In the genomic region with DNA sequence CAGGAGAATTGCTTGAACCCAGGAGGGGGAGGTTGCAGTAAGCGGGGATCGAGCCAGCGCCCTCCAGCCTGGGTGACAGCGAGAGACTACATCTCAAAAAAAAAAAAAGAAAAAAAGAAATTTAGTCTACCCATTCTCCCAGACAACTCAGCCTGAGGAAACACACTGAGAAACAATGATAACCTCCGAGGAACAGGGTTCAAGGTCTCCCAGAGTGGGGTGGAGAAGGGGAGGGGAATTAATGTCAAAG, we compare ENCODE assay signal across 8 cellular contexts. TPM values are rescaled to one million over a fixed set of nuclear protein-coding genes. Genes with fewer than 3 reads are reported as not detected.
A peak's percentile ranks its signal among the peaks of the same experiment; 100 is the strongest.
DNase-seq lines count a peak whose midpoint lies in the region; ATAC-seq and TF ChIP-seq lines count a peak whose summit lies in the region.

No MANE protein-coding gene starts in this region.

- H3K4me1 Mint-ChIP-seq in stimulated activated naive B cell treated with anti-CD40 and anti-IgM and Interleukin-4, amounts not matched to agents 10 μg/mL and 1 μg/mL and 100 μg/mL, for 72 hours: peaks cover 37 to 48% of the 10 kb centered on the region in 2 donors

- H3K27me3 ChIP-seq in HL-60 (ENCODE audit: insufficient read depth, poor library complexity, severe bottlenecking) (no peaks in the 10 kb centered on the region), iPS-18a (ENCODE audit: control insufficient read depth, insufficient read depth, low read length) (peaks cover 2% of the 10 kb centered on the region)

- peaks cover 8 to 20% of the 10 kb centered on the region in 2 donors for H3K36me3 Mint-ChIP-seq in activated naive CD4-positive, alpha-beta T cell treated with anti-CD3 and anti-CD28 coated beads, Interleukin-2, amount 50 U/mL, for 72 hours
- peaks cover 20 to 33% of the 10 kb centered on the region in 2 donors for H3K36me3 Mint-ChIP-seq in stimulated activated naive B cell treated with anti-CD40 and anti-IgM and Interleukin-4, amounts not matched to agents 10 μg/mL and 1 μg/mL and 100 μg/mL, for 72 hours

- no peak for ATAC-seq in activated naive CD4-positive, alpha-beta T cell treated with anti-CD3 and anti-CD28 coated beads, Interleukin-2, amount 50 U/mL, for 72 hours
- ATAC-seq in stimulated activated naive B cell treated with anti-CD40 and anti-IgM and Interleukin-4, amounts not matched to agents 10 μg/mL and 1 μg/mL and 100 μg/mL, for 72 hours (replicated peaks): no peak

- no peaks in the 10 kb centered on the region for H3K36me3 ChIP-seq in iPS-18a (ENCODE audit: control insufficient read depth, low read depth, low read length)

- no peaks in the 10 kb centered on the region for H3K9me3 Mint-ChIP-seq in activated naive CD4-positive, alpha-beta T cell treated with anti-CD3 and anti-CD28 coated beads, Interleukin-2, amount 50 U/mL, for 72 hours
- no peaks in the 10 kb centered on the region for H3K9me3 Mint-ChIP-seq in stimulated activated naive B cell treated with anti-CD40 and anti-IgM and Interleukin-4, amounts not matched to agents 10 μg/mL and 1 μg/mL and 100 μg/mL, for 72 hours

- H3K4me3 ChIP-seq in HL-60 (replicated peaks; ENCODE audit: insufficient read depth, low read length): peak overlapping the region; percentile 96
- H3K4me3 ChIP-seq in iPS-18a (ENCODE audit: low read length): peak overlapping the region; percentile 83

- H3K27ac ChIP-seq in HL-60 (replicated peaks): no peak overlapping the region; the same call in 1 of the 2 replicates
- no peak overlapping the region for H3K27ac ChIP-seq in iPS-18a (ENCODE audit: low read length)

- H3K9ac ChIP-seq in iPS-18a (ENCODE audit: low read length): peak overlapping the region; percentile 36

- no peaks in the 10 kb centered on the region for H3K9me3 ChIP-seq in iPS-18a (ENCODE audit: control insufficient read depth, low read depth, low read length)

- peak overlapping the region; percentile 79 to 91 for H3K27ac Mint-ChIP-seq in activated naive CD4-positive, alpha-beta T cell treated with anti-CD3 and anti-CD28 coated beads, Interleukin-2, amount 50 U/mL, for 72 hours
- H3K27ac Mint-ChIP-seq in stimulated activated naive B cell treated with anti-CD40 and anti-IgM and Interleukin-4, amounts not matched to agents 10 μg/mL and 1 μg/mL and 100 μg/mL, for 72 hours: peak overlapping the region; percentile 88

- TF ChIP-seq CTCF in HL-60 (IDR thresholded peaks at IDR 0.05; ENCODE audit: insufficient read depth, low read length): no peak

- H3K4me3 Mint-ChIP-seq in stimulated activated naive B cell treated with anti-CD40 and anti-IgM and Interleukin-4, amounts not matched to agents 10 μg/mL and 1 μg/mL and 100 μg/mL, for 72 hours: peak overlapping the region; percentile 83 to 95

- peaks cover 20% of the 10 kb centered on the region for H3K4me1 ChIP-seq in iPS-18a (ENCODE audit: control insufficient read depth, low read depth, low read length)

- DNase-seq in HL-60 (ENCODE audit: low read depth in 1 of 2, low spot score in 1 of 2): no peak
- no peak for DNase-seq in activated naive CD4-positive, alpha-beta T cell treated with anti-CD3 and anti-CD28 coated beads, Interleukin-2, amount 50 U/mL, for 72 hours (ENCODE audit: low spot score in 2 of 2)
- DNase-seq in stimulated activated naive B cell treated with anti-CD40 and anti-IgM and Interleukin-4, amounts not matched to agents 10 μg/mL and 1 μg/mL and 100 μg/mL, for 72 hours: no peak
- DNase-seq in stimulated activated naive CD4-positive, alpha-beta T cell treated with Interleukin-2 at 50 U/mL for 16 hours (lab: John Stamatoyannopoulos, UW): no peak
- DNase-seq in DMS114 treated with DMSO at 0.1 percent for 48 hours (lab: John Stamatoyannopoulos, UW; ENCODE audit: unreplicated experiment): no peak
- no peak for DNase-seq in NCI-H748 treated with DMSO at 0.1 percent for 48 hours (lab: John Stamatoyannopoulos, UW)
- no peak for DNase-seq in NCI-H526 (lab: John Stamatoyannopoulos, UW)

- no peaks in the 10 kb centered on the region for H3K27me3 Mint-ChIP-seq in stimulated activated naive B cell treated with anti-CD40 and anti-IgM and Interleukin-4, amounts not matched to agents 10 μg/mL and 1 μg/mL and 100 μg/mL, for 72 hours

RNA-seq across cellular contexts. Expression of gene VASP, which starts 1.4 kb away (rescaled TPM):
- 100 to 1,000 TPM in 1 of 2 donors, 10 to 100 TPM in 1; 76.8 to 156 TPM for total RNA-seq in activated naive CD4-positive, alpha-beta T cell treated with anti-CD3 and anti-CD28 coated beads, Interleukin-2, amount 50 U/mL, for 72 hours

RNA-seq across cellular contexts. Expression of gene PPM1N, which starts 7.7 kb away (rescaled TPM):
- total RNA-seq in activated naive CD4-positive, alpha-beta T cell treated with anti-CD3 and anti-CD28 coated beads, Interleukin-2, amount 50 U/mL, for 72 hours: 1 to 10 TPM; 1.5 to 7.4 TPM

RNA-seq across cellular contexts. Expression of gene RTN2, which starts 9.1 kb away (rescaled TPM):
- 1 to 10 TPM; 3.2 to 5.1 TPM for total RNA-seq in activated naive CD4-positive, alpha-beta T cell treated with anti-CD3 and anti-CD28 coated beads, Interleukin-2, amount 50 U/mL, for 72 hours

RNA-seq across cellular contexts. Expression of gene FOSB, which starts 38.1 kb away (rescaled TPM):
- total RNA-seq in activated naive CD4-positive, alpha-beta T cell treated with anti-CD3 and anti-CD28 coated beads, Interleukin-2, amount 50 U/mL, for 72 hours: 10 to 100 TPM; 19.9 to 37.6 TPM
